19 cellular contexts compared by ENCODE assay signal in genomic region chr1:53348491-53349368, GRCh38. TPM values are rescaled to one million over a fixed set of nuclear protein-coding genes. Genes with fewer than 3 reads are reported as not detected.
DNase-seq lines count a peak whose midpoint lies in the region; ATAC-seq, FAIRE-seq and TF ChIP-seq lines count a peak whose summit lies in the region.
"Had no signal": no experiment of that assay in that cellular context is flagged by ENCODE, and none has a peak within 500 bp of the region (broad histone marks: within the 10 kb centered on the region; RNA-seq: fewer than 3 reads in every experiment).

No MANE protein-coding gene starts in this region.

- H3K4me3 Mint-ChIP-seq in activated T-cell treated with anti-CD3 and anti-CD28 coated beads, Interleukin-2, amount 50 U/mL, for 24 hours = no peak overlapping the region
- H3K4me3 Mint-ChIP-seq in chondrocyte (ENCODE audit: unreplicated experiment) = no peak overlapping the region
- H3K4me3 Mint-ChIP-seq: activated naive CD8-positive, alpha-beta T cell treated with anti-CD3 and anti-CD28 coated beads, Interleukin-2, amount 10 ng/mL, durations not matched to agents 7 days and 5 days; CD4-positive, alpha-beta T cell had no signal

- H3K4me1 ChIP-seq in HepG2 (ENCODE audit: insufficient read depth, low read length) (no peaks in the 10 kb centered on the region), upper lobe of left lung (no peaks in the 10 kb centered on the region)
- H3K4me1 ChIP-seq: tibial nerve had no signal

- intact Hi-C loops in HepG2 (cut with micrococcal nuclease; ENCODE audit: unreplicated experiment) = no loop called here

- H3K27ac Mint-ChIP-seq in activated T-cell treated with anti-CD3 and anti-CD28 coated beads, Interleukin-2, amount 50 U/mL, for 24 hours = no peak overlapping the region
- no peak overlapping the region for H3K27ac Mint-ChIP-seq in chondrocyte (ENCODE audit: unreplicated experiment)
- H3K27ac Mint-ChIP-seq: activated naive CD8-positive, alpha-beta T cell treated with anti-CD3 and anti-CD28 coated beads, Interleukin-2, amount 10 ng/mL, durations not matched to agents 7 days and 5 days; CD4-positive, alpha-beta T cell; naive B cell had no signal

- H4K20me1 ChIP-seq in HepG2 (ENCODE audit: insufficient read depth, low read length) = no peaks in the 10 kb centered on the region

- CTCF ChIA-PET in HepG2 (lab: Yijun Ruan, JAX; ENCODE audit: low intra/inter-chr PET ratio, low total read pairs) = no interaction called here

- H3K27me3 Mint-ChIP-seq in activated T-cell treated with anti-CD3 and anti-CD28 coated beads, Interleukin-2, amount 50 U/mL, for 24 hours = no peaks in the 10 kb centered on the region
- H3K27me3 Mint-ChIP-seq in chondrocyte (ENCODE audit: low read depth) = peaks cover 2% of the 10 kb centered on the region
- H3K27me3 Mint-ChIP-seq: CD4-positive, alpha-beta T cell; naive B cell had no signal

- POLR2A ChIA-PET in HepG2 (lab: Yijun Ruan, JAX) = no interaction called here

- no peak overlapping the region for H3K4me2 ChIP-seq in HepG2 (ENCODE audit: low read depth, low read length)

- no peak for TF ChIP-seq RAD21 in HepG2 (CRISPR knock-in tag; IDR thresholded peaks at IDR 0.05)

- H2AFZ ChIP-seq in HepG2 (ENCODE audit: low read length) = no peak overlapping the region

- no TSS peak for BruUV-seq in HepG2 (replicated peaks; lab: Mats Ljungman, UMichigan)

- no peak for FAIRE-seq in HepG2 (lab: Jason Lieb, UNC)
- FAIRE-seq: A204.1 had no signal

- peak; percentile 16 for DNase-seq in activated T-cell treated with anti-CD3 and anti-CD28 coated beads, Interleukin-2, amount 50 U/mL, for 24 hours
- no peak for DNase-seq in activated T-cell treated with anti-CD3 and anti-CD28 coated beads, Interleukin-2, amount 50 U/mL, for 1 hour
- DNase-seq in chondrocyte (ENCODE audit: low spot score) (peak; percentile 70), HepG2 (ENCODE audit: low spot score) (no peak), upper lobe of left lung (peak; percentile 49 to 54), amygdala (lab: John Stamatoyannopoulos, UW) (no peak), T-helper 2 cell (no peak)
- DNase-seq: activated naive CD8-positive, alpha-beta T cell treated with anti-CD3 and anti-CD28 coated beads, Interleukin-2, amount 10 ng/mL, durations not matched to agents 7 days and 5 days; glutamatergic neuron; kidney glomerular epithelial cell; MV-4-11; naive B cell; PC-3; retina; WERI-Rb-1 had no signal

- TF ChIP-seq CTCF in chondrocyte (IDR thresholded peaks at IDR 0.05) (no peak), HepG2 (CRISPR knock-in tag; IDR thresholded peaks at IDR 0.05) (no peak), upper lobe of left lung (IDR thresholded peaks at IDR 0.05) (no peak)

- H3K79me2 ChIP-seq in HepG2 (ENCODE audit: insufficient read depth, low read length) = no peaks in the 10 kb centered on the region

- H3K27ac ChIP-seq in HepG2 (ENCODE audit: extremely low read length, insufficient read depth, low read length) (no peak overlapping the region), upper lobe of left lung (no peak overlapping the region)
- H3K27ac ChIP-seq: tibial nerve, WERI-Rb-1 had no signal

- no peaks in the 10 kb centered on the region for H3K9me3 Mint-ChIP-seq in activated T-cell treated with anti-CD3 and anti-CD28 coated beads, Interleukin-2, amount 50 U/mL, for 24 hours
- H3K9me3 Mint-ChIP-seq in chondrocyte (ENCODE audit: low read depth) = no peaks in the 10 kb centered on the region
- H3K9me3 Mint-ChIP-seq: activated naive CD8-positive, alpha-beta T cell treated with anti-CD3 and anti-CD28 coated beads, Interleukin-2, amount 10 ng/mL, durations not matched to agents 7 days and 5 days; CD4-positive, alpha-beta T cell; naive B cell had no signal

- 45% methylated on average over 10 of the region's 21 CpGs for WGBS in HepG2 (ENCODE audit: low lambda C conversion rate)
- WGBS in upper lobe of left lung, 2 donors = 71 to 80% methylated on average over 21 of the region's 21 CpGs

- in situ Hi-C loops in HepG2 (cut with HindIII; ENCODE audit: extremely low pct_ligation_motif_present, low pct_unique_long_range_greater_than_20kb) = no loop called here

- H3K4me1 Mint-ChIP-seq in activated T-cell treated with anti-CD3 and anti-CD28 coated beads, Interleukin-2, amount 50 U/mL, for 24 hours (ENCODE audit: low read depth) = no peaks in the 10 kb centered on the region
- H3K4me1 Mint-ChIP-seq in chondrocyte (ENCODE audit: low read depth) = peaks cover 2% of the 10 kb centered on the region
- H3K4me1 Mint-ChIP-seq: activated naive CD8-positive, alpha-beta T cell treated with anti-CD3 and anti-CD28 coated beads, Interleukin-2, amount 10 ng/mL, durations not matched to agents 7 days and 5 days had no signal

- H3K36me3 Mint-ChIP-seq in activated T-cell treated with anti-CD3 and anti-CD28 coated beads, Interleukin-2, amount 50 U/mL, for 24 hours (ENCODE audit: low read depth) = no peaks in the 10 kb centered on the region
- no peaks in the 10 kb centered on the region for H3K36me3 Mint-ChIP-seq in chondrocyte (ENCODE audit: low read depth)
- H3K36me3 Mint-ChIP-seq: activated naive CD8-positive, alpha-beta T cell treated with anti-CD3 and anti-CD28 coated beads, Interleukin-2, amount 10 ng/mL, durations not matched to agents 7 days and 5 days; naive B cell had no signal

- TF ChIP-seq POLR2A in HepG2 (IDR thresholded peaks at IDR 0.05; ENCODE audit: insufficient read depth in 1 of 2, low read depth in 2 of 2, low read length in 2 of 2) = no peak
- TF ChIP-seq POLR2A in upper lobe of left lung (IDR thresholded peaks at IDR 0.05) = no peak

- H3K27me3 ChIP-seq in HepG2 (ENCODE audit: control insufficient read depth in 1 of 2, insufficient read depth in 2 of 2, low read length in 2 of 2) = peaks cover 2 to 36% of the 10 kb centered on the region in 2 experiments; a peak in 3 of 5 replicates
- no peaks in the 10 kb centered on the region for H3K27me3 ChIP-seq in upper lobe of left lung
- H3K27me3 ChIP-seq: tibial nerve had no signal

- H3K9ac ChIP-seq in HepG2 (ENCODE audit: insufficient read depth, low read depth, low read length) = no peak overlapping the region

- ATAC-seq in HepG2 (peak; percentile 52), upper lobe of left lung (ENCODE audit: low FRiP score in 2 of 2) (peak in 1 of 2 donors; percentile 27), GM21526 (IDR thresholded peaks at IDR 0.05; ENCODE audit: low FRiP score, unreplicated experiment) (no peak)
- ATAC-seq: PC-3 had no signal

- H3K9me3 ChIP-seq in HepG2 (ENCODE audit: low read length) (no peaks in the 10 kb centered on the region), upper lobe of left lung (no peaks in the 10 kb centered on the region)
- H3K9me3 ChIP-seq: tibial nerve had no signal

- H3K4me3 ChIP-seq in HepG2 (replicated peaks in 1 of 3; ENCODE audit: insufficient read depth in 1 of 3, low read depth in 2 of 3, low read length in 3 of 3) (no peak overlapping the region), upper lobe of left lung (no peak overlapping the region)
- H3K4me3 ChIP-seq: tibial nerve had no signal

- TF ChIP-seq EP300 in HepG2 (IDR thresholded peaks at IDR 0.05; ENCODE audit: low read depth in 2 of 2, low read length in 2 of 2) (no peak), HepG2 (CRISPR knock-in tag; IDR thresholded peaks at IDR 0.05; ENCODE audit: borderline replicate concordance) (no peak), upper lobe of left lung (IDR thresholded peaks at IDR 0.05) (no peak)

- H3K36me3 ChIP-seq in HepG2 (replicated peaks in 1 of 2; ENCODE audit: control insufficient read depth in 1 of 2, insufficient read depth in 2 of 2, low read length in 2 of 2) (no peaks in the 10 kb centered on the region), upper lobe of left lung (no peaks in the 10 kb centered on the region)
- H3K36me3 ChIP-seq: tibial nerve, WERI-Rb-1 had no signal

TF ChIP-seq in HepG2, 621 proteins besides CTCF, POLR2A, EP300 and RAD21 (continues in another document):
- TF ChIP-seq ZNF550 (CRISPR knock-in tag; IDR thresholded peaks at IDR 0.05; ENCODE audit: borderline replicate concordance) (no peak), ZFP41 (CRISPR knock-in tag; IDR thresholded peaks at IDR 0.05; ENCODE audit: borderline replicate concordance) (no peak), RBAK (CRISPR knock-in tag; IDR thresholded peaks at IDR 0.05) (no peak)

RNA-seq across cellular contexts. Expression of gene LRP8, which starts 20.9 kb away (rescaled TPM):
- 7.1 to 14.5 TPM (median 8.3 TPM) in 3 replicates for total RNA-seq in chondrocyte
- total RNA-seq in HepG2 (2016; rRNA removed; fragmentation: Illumina TruSeq; extraction: Trizol) = 7.7 and 17.4 TPM in 2 replicates
- total RNA-seq in HepG2 (2016; cell fraction: cytosol; rRNA removed; fragmentation: Illumina TruSeq; extraction: Trizol; ENCODE audit: low read depth) = 2.2 and 4.4 TPM in 2 replicates
- total RNA-seq in HepG2 (2016; cell fraction: insoluble cytoplasmic fraction; rRNA removed; fragmentation: Illumina TruSeq; extraction: Trizol) = 8.1 and 18.8 TPM in 2 replicates
- 7.6 and 8.8 TPM in 2 replicates for total RNA-seq in HepG2 (2016; cell fraction: membrane; rRNA removed; fragmentation: Illumina TruSeq; extraction: Trizol)
- total RNA-seq in HepG2 (2016; cell fraction: nucleus; rRNA removed; fragmentation: Illumina TruSeq; extraction: Trizol) = 30.3 and 33.7 TPM in 2 replicates
- polyA plus RNA-seq in HepG2 (2011; rRNA removed) = 17.3 and 20.6 TPM in 2 replicates
- 10.8 and 12.1 TPM in 2 replicates for polyA plus RNA-seq in HepG2 (2011; cell fraction: cytosol; rRNA removed)
- polyA plus RNA-seq in HepG2 (2011; cell fraction: nucleus; rRNA removed) = 64.4 and 71.0 TPM in 2 replicates
- 6.2 and 8.4 TPM in 2 replicates for polyA plus RNA-seq in HepG2 (2012)
- polyA plus RNA-seq in HepG2 (2016; cell fraction: cytosol; fragmentation: Illumina TruSeq; extraction: Trizol; ENCODE audit: low read depth) = 1.1 and 2.0 TPM in 2 replicates
- 7.4 and 8.7 TPM in 2 replicates for polyA plus RNA-seq in HepG2 (2016; cell fraction: insoluble cytoplasmic fraction; fragmentation: Illumina TruSeq; extraction: Trizol; ENCODE audit: low read depth)
- 3.9 and 4.9 TPM in 2 replicates for polyA plus RNA-seq in HepG2 (2016; cell fraction: membrane; fragmentation: Illumina TruSeq; extraction: Trizol; ENCODE audit: low read depth)
- 51.0 and 61.4 TPM in 2 replicates for polyA plus RNA-seq in HepG2 (2016; cell fraction: nucleus; fragmentation: Illumina TruSeq; extraction: Trizol; ENCODE audit: insufficient read depth, low read depth)
- 30.5 and 280 TPM in 2 replicates for polyA minus RNA-seq in HepG2 (2011; rRNA and poly(A)+ RNA removed; ENCODE audit: low replicate concordance)
- 8.3 and 9.2 TPM in 2 replicates for polyA minus RNA-seq in HepG2 (2011; cell fraction: cytosol; rRNA and poly(A)+ RNA removed)
- 28.8 and 29.9 TPM in 2 replicates for polyA minus RNA-seq in HepG2 (2011; cell fraction: nucleus; rRNA and poly(A)+ RNA removed)
- total RNA-seq in upper lobe of left lung = 10 to 100 TPM in 4 of 6 donors, 1 to 10 TPM in 2; 4.6 to 23.0 (median 11.1) TPM

Comparison
In these comparisons a context has a peak if more than half of its experiments do, and no peak if none do; other contexts are left out.
1. DNase-seq: peak in activated T-cell treated with anti-CD3 and anti-CD28 coated beads, Interleukin-2, amount 50 U/mL, for 24 hours (single experiment), chondrocyte (single experiment) and upper lobe of left lung (2 of 2); none in activated T-cell treated with anti-CD3 and anti-CD28 coated beads, Interleukin-2, amount 50 U/mL, for 1 hour (single experiment), HepG2 (single experiment), amygdala (0 of 56) and T-helper 2 cell (0 of 5).